ENCODE assay signal across 16 cellular contexts in the genomic region with DNA sequence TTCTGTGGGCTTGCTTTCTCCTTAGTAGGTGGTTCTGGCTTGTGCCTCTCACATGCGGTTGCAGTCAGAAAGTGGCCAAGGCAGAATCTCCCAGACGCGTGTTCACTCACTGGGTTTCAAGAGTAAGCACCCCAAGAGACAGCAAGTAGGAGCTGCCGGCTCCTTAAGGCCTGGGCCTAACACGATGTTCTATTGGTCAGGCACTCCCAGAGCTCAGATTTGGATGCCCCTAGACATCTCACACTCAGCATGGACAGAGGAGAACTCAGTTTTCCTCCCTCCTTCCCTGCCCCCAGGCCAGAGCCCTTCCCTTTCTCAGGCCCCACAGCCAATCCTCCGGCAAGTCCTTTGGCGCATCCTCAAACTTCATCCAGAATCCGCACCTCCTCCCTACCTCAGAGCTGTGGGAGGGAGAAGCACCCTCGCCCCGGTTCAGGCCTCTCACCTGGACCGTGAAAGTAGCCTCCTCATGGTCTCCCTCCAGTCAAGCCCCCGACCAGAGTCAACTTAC. TPM values are rescaled to one million over a fixed set of nuclear protein-coding genes. Genes with fewer than 3 reads are reported as not detected.
DNase-seq lines count a peak whose midpoint lies in the region; ATAC-seq and TF ChIP-seq lines count a peak whose summit lies in the region.
"Had no signal": no experiment of that assay in that cellular context is flagged by ENCODE, and none has a peak within 500 bp of the region (broad histone marks: within the 10 kb centered on the region; RNA-seq: fewer than 3 reads in every experiment).

No MANE protein-coding gene starts in this region.

- no peaks in the 10 kb centered on the region for H3K27me3 Mint-ChIP-seq in activated CD4-positive, alpha-beta memory T cell treated with anti-CD3 and anti-CD28 coated beads for 36 hours
- H3K27me3 Mint-ChIP-seq: central memory CD8-positive, alpha-beta T cell; stimulated activated naive CD8-positive, alpha-beta T cell treated with anti-CD3 and anti-CD28 coated beads, Interleukin-15, Interleukin-2, amounts not matched to agents 100 ng/mL and 50 ng/mL, for 24 hours had no signal

- H3K4me1 Mint-ChIP-seq in activated CD4-positive, alpha-beta memory T cell treated with anti-CD3 and anti-CD28 coated beads for 36 hours (ENCODE audit: low read depth), result peaks cover 69% of the 10 kb centered on the region

- H3K27ac ChIP-seq in lower lobe of right lung (no peak overlapping the region), testis (no peak overlapping the region), SJCRH30 (no peak overlapping the region)
- H3K27ac ChIP-seq: GM23248 had no signal

- peak overlapping the region; percentile 98 for H3K27ac Mint-ChIP-seq in activated CD4-positive, alpha-beta memory T cell treated with anti-CD3 and anti-CD28 coated beads for 36 hours
- H3K27ac Mint-ChIP-seq: stimulated activated naive CD8-positive, alpha-beta T cell treated with anti-CD3 and anti-CD28 coated beads, Interleukin-15, Interleukin-2, amounts not matched to agents 100 ng/mL and 50 ng/mL, for 24 hours had no signal

- no peaks in the 10 kb centered on the region for H3K27me3 ChIP-seq in lower lobe of right lung (ENCODE audit: low read depth)
- H3K27me3 ChIP-seq in testis, result no peaks in the 10 kb centered on the region
- H3K27me3 ChIP-seq in SJCRH30, result no peaks in the 10 kb centered on the region

- no peak for TF ChIP-seq POLR2A in testis (IDR thresholded peaks at IDR 0.05)

- H3K4me3 ChIP-seq in lower lobe of right lung (no peak overlapping the region), testis (no peak overlapping the region), SJCRH30 (no peak overlapping the region)
- H3K4me3 ChIP-seq: GM23248 had no signal

- 81 to 87% methylated on average over 12 of the region's 12 CpGs for WGBS in testis, 2 donors

- no peaks in the 10 kb centered on the region for H3K9me3 ChIP-seq in lower lobe of right lung
- no peaks in the 10 kb centered on the region for H3K9me3 ChIP-seq in testis
- H3K9me3 ChIP-seq in SJCRH30 (replicated peaks), result no peaks in the 10 kb centered on the region

- peaks cover 51% of the 10 kb centered on the region for H3K36me3 Mint-ChIP-seq in activated CD4-positive, alpha-beta memory T cell treated with anti-CD3 and anti-CD28 coated beads for 36 hours

- no peaks in the 10 kb centered on the region for H3K36me3 ChIP-seq in lower lobe of right lung
- no peaks in the 10 kb centered on the region for H3K36me3 ChIP-seq in testis (ENCODE audit: low read depth, missing control alignments)
- no peaks in the 10 kb centered on the region for H3K36me3 ChIP-seq in SJCRH30

- POLR2A ChIA-PET in activated CD4-positive, alpha-beta memory T cell treated with anti-CD3 and anti-CD28 coated beads for 36 hours (lab: Charles Lee), result interaction anchor here (0.9 kb wide), 1 partner anchor 25 kb away, joined by 4 read pairs; no protein-coding TSS in a partner anchor

- peaks cover 24% of the 10 kb centered on the region for H3K4me1 ChIP-seq in lower lobe of right lung
- H3K4me1 ChIP-seq in testis, result peaks cover 19% of the 10 kb centered on the region
- no peaks in the 10 kb centered on the region for H3K4me1 ChIP-seq in SJCRH30

- TF ChIP-seq CTCF in lower lobe of right lung (IDR thresholded peaks at IDR 0.05) (no peak), testis (IDR thresholded peaks at IDR 0.05) (no peak)

- H3K4me3 Mint-ChIP-seq in activated CD4-positive, alpha-beta memory T cell treated with anti-CD3 and anti-CD28 coated beads for 36 hours, result no peak overlapping the region
- H3K4me3 Mint-ChIP-seq: central memory CD8-positive, alpha-beta T cell; stimulated activated naive CD8-positive, alpha-beta T cell treated with anti-CD3 and anti-CD28 coated beads, Interleukin-15, Interleukin-2, amounts not matched to agents 100 ng/mL and 50 ng/mL, for 24 hours had no signal

- H3K9me3 Mint-ChIP-seq in activated CD4-positive, alpha-beta memory T cell treated with anti-CD3 and anti-CD28 coated beads for 36 hours, result peaks cover 29% of the 10 kb centered on the region
- H3K9me3 Mint-ChIP-seq: central memory CD8-positive, alpha-beta T cell had no signal

- no peak for ATAC-seq in lower lobe of right lung

- intact Hi-C loops in activated CD4-positive, alpha-beta memory T cell treated with anti-CD3 and anti-CD28 coated beads for 36 hours (cut with micrococcal nuclease), result no loop called here
- intact Hi-C loops in lower lobe of right lung (cut with DNase I), result no loop called here
- intact Hi-C loops in testis (cut with DNase I; ENCODE audit: low total_unique reads), result no loop called here

- peak; percentile 38 for DNase-seq in activated effector memory CD4-positive, alpha-beta T cell treated with anti-CD3 and anti-CD28 coated beads, Interleukin-2, amount 50 U/mL, for 16 hours
- no peak for DNase-seq in activated effector memory CD4-positive, alpha-beta T cell treated with Interleukin-2 at 50 U/mL for 16 hours
- peak; percentile 15 for DNase-seq in activated CD4-positive, alpha-beta memory T cell treated with anti-CD3 and anti-CD28 coated beads for 36 hours
- DNase-seq in lower lobe of right lung, result peak; percentile 19
- DNase-seq in testis, result peak; percentile 12
- no peak for DNase-seq in SW 1271 (lab: John Stamatoyannopoulos, UW)
- DNase-seq in SJCRH30, result no peak
- no peak for DNase-seq in NCI-H226
- DNase-seq: DMS153, GM23248, mammary epithelial cell, MM.1S, occipital lobe, small intestine had no signal

- CTCF ChIA-PET in activated CD4-positive, alpha-beta memory T cell treated with anti-CD3 and anti-CD28 coated beads for 36 hours (lab: Charles Lee), result interaction anchor here (2.5 kb wide), 1 partner anchor 19 kb away, joined by 9 read pairs; no protein-coding TSS in a partner anchor

RNA-seq across cellular contexts. Expression of a gene that starts 6.5 kb away (rescaled TPM):
- 10 to 100 TPM; 77.9 to 80.0 TPM for total RNA-seq in activated CD4-positive, alpha-beta memory T cell treated with anti-CD3 and anti-CD28 coated beads for 36 hours
- total RNA-seq in lower lobe of right lung, result 25.6 TPM
- 100 to 1,000 TPM; 138 to 147 TPM for total RNA-seq in testis
- polyA plus RNA-seq in testis (ENCODE audit: insufficient read depth, low read depth, low replicate concordance), result 99.4 TPM
- 36.9 and 41.6 TPM in 2 replicates for total RNA-seq in SJCRH30 (2014; rRNA removed; shearing (Covaris generic))

RNA-seq across cellular contexts. Expression of a gene that starts 31.0 kb away (rescaled TPM):
- total RNA-seq in activated CD4-positive, alpha-beta memory T cell treated with anti-CD3 and anti-CD28 coated beads for 36 hours, result 10 to 100 TPM; 67.0 to 72.8 TPM
- total RNA-seq in lower lobe of right lung, result 5.3 TPM
- 100 to 1,000 TPM; 282 to 537 TPM for total RNA-seq in testis
- 172 TPM for polyA plus RNA-seq in testis (ENCODE audit: insufficient read depth, low read depth, low replicate concordance)
- total RNA-seq in SJCRH30 (2014; rRNA removed; shearing (Covaris generic)), result not detected in 2 replicates
- polyA plus RNA-seq: GM23248 had no signal

RNA-seq across cellular contexts. Expression of a gene that starts 44.5 kb away (rescaled TPM):
- total RNA-seq in activated CD4-positive, alpha-beta memory T cell treated with anti-CD3 and anti-CD28 coated beads for 36 hours, result 10 to 100 TPM; 77.9 to 82.0 TPM
- total RNA-seq in lower lobe of right lung (46.6 TPM), testis (100 to 1,000 TPM; 148 to 152 TPM)
- 99.3 TPM for polyA plus RNA-seq in testis (ENCODE audit: insufficient read depth, low read depth, low replicate concordance)
- total RNA-seq in SJCRH30 (2014; rRNA removed; shearing (Covaris generic)), result 24.6 and 27.1 TPM in 2 replicates

Comparison
In these comparisons a context has a peak if more than half of its experiments do, and no peak if none do; other contexts are left out.
1. DNase-seq: peak in activated effector memory CD4-positive, alpha-beta T cell treated with anti-CD3 and anti-CD28 coated beads, Interleukin-2, amount 50 U/mL, for 16 hours (single experiment), activated CD4-positive, alpha-beta memory T cell treated with anti-CD3 and anti-CD28 coated beads for 36 hours (single experiment), lower lobe of right lung (single experiment) and testis (single experiment); none in activated effector memory CD4-positive, alpha-beta T cell treated with Interleukin-2 at 50 U/mL for 16 hours (single experiment), SW 1271 (0 of 2), SJCRH30 (0 of 2) and NCI-H226 (single experiment).
2. RNA of a gene that starts 31.0 kb away (total RNA-seq): 282 to 537 TPM in testis and 67.0 to 72.8 TPM in activated CD4-positive, alpha-beta memory T cell treated with anti-CD3 and anti-CD28 coated beads for 36 hours; 5.3 TPM in lower lobe of right lung (single experiment) and not detected in SJCRH30; every median in the first group is over 10 times any median in the second.